ENCODE assay signal across 8 cellular contexts in the genomic region with DNA sequence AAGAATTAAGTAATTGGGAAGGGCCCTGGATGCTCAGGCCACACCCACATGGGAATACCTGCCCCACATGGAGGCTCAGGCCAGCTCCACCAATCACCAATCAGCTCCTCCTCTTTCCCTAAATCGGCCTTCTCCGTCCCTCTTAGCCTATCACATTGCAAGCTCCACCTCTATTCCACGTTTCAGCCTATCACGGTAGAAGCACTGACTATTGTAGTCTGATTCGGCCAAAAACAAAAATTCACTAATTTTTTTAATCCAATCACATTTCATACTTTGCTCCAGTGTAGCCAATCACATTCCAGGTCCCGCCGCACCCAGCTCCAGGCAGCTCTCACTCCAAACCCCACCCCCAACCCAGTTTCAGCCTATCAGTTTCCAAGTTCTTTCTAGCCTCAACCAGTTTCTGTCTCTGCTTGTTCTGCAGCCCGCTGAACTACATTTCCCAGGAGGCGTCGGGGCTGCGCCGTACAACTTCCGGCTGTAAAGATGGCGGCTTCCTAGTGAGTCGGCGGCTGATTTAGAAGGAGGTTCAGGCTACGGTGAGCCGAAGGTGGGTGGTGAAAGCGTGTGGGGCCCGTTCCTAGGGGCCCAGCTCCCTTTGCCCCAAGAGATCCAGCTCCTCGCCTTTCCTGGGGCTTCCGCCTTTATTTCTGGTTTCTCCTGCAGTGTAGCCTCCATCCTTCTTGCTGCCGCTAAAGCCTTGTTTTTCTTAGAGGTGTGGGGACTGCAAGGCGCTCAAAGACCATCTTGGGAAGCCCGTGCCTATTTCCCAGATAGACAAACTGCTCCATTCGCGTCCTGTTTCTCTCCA. TPM values are rescaled to one million over a fixed set of nuclear protein-coding genes. Genes with fewer than 3 reads are reported as not detected.
DNase-seq lines count a peak whose midpoint lies in the region; ATAC-seq and TF ChIP-seq lines count a peak whose summit lies in the region.

A gene (plus strand): TSS at position 469 of the 814 bp plus-strand sequence. CDS start 1,364 bp downstream, outside the sequence.

- H3K4me1 ChIP-seq in left lung: peaks cover 6 to 15% of the 10 kb centered on the region in 2 donors

- H3K4me3 ChIP-seq in left lung: peak within 1 kb of the TSS; percentile 82 to 83

- intact Hi-C loops in left lung (cut with DNase I): no loop called here

- no peaks in the 10 kb centered on the region for H3K9me3 ChIP-seq in left lung

- peak; percentile 92 for ATAC-seq in GM19395 (IDR thresholded peaks at IDR 0.05; ENCODE audit: unreplicated experiment)
- peak; percentile 80 for ATAC-seq in HG03565 (IDR thresholded peaks at IDR 0.05; ENCODE audit: unreplicated experiment)
- ATAC-seq in left lung: peak; percentile 98

- DNase-seq in NCI-H774 (lab: John Stamatoyannopoulos, UW): peak; percentile 95
- peak; percentile 92 to 94 for DNase-seq in activated CD4-positive, alpha-beta T cell treated with anti-CD3 and anti-CD28 coated beads, Interleukin-2, amount 50 U/mL, for 4 hours
- peak; percentile 100 for DNase-seq in dermis blood vessel endothelial cell
- DNase-seq in left lung: peak; percentile 95 to 96
- peak; percentile 85 to 90 for DNase-seq in stimulated activated CD4-positive, alpha-beta T cell treated with anti-CD3 and anti-CD28 coated beads, Interleukin-2, amount 100 ng/mL, for 48 hours

- H3K27ac ChIP-seq in C4-2B (peak within 1 kb of the TSS; percentile 73), left lung (peak within 1 kb of the TSS; percentile 65 to 77)

- H3K27me3 ChIP-seq in left lung: no peaks in the 10 kb centered on the region

- H3K36me3 ChIP-seq in left lung: peaks cover 0 to 37% of the 10 kb centered on the region in 2 donors

- TF ChIP-seq CTCF in C4-2B (conservative IDR thresholded peaks at IDR 0.05) (no peak), left lung (IDR thresholded peaks at IDR 0.05) (no peak)

RNA-seq across cellular contexts. Expression of the gene that starts here (rescaled TPM):
- total RNA-seq in dermis blood vessel endothelial cell: 98.2 and 137 TPM in 2 replicates
- total RNA-seq in left lung: 10 to 100 TPM; 73.1 to 75.5 TPM

Comparison
In these comparisons a context has a peak if more than half of its experiments do, and no peak if none do; other contexts are left out.
1. Peak in every context shown above with its lines: DNase-seq, ATAC-seq, H3K4me3 ChIP-seq and H3K27ac ChIP-seq.